8 cellular contexts compared by ENCODE assay signal in the genomic region with DNA sequence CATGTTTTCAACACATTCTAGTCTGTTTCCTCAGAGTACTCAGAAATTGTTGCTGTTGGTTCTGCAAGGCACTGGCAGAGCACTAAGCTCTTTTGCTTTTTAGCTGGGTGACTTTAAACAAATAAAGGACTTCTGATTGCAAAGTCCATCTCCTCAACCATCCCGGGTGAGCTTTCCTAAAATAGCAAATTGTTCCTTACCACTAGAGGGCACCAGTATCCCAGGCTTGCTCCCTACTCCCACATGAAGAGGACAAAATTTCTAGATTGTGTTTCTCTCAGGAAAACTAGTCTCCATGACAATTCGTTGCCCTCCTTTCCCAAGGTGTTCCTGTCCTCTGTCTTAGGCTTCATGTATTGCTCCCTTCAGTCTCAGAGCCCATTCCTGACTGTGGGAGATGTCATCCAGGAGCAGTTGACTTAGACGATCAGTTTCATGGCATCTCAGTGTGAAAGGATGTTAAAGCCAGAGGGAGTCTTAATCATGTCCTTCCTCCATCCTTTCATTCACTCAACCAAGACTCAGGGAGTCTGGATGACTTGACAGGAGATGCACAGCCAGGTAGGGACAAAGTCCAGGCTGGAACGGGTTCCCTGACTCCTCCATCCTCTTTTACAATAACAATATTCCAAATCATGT. TPM values are rescaled to one million over a fixed set of nuclear protein-coding genes. Genes with fewer than 3 reads are reported as not detected.
DNase-seq lines count a peak whose midpoint lies in the region; ATAC-seq and TF ChIP-seq lines count a peak whose summit lies in the region.

No MANE protein-coding gene starts in this region.

- no peaks in the 10 kb centered on the region for H3K9me2 ChIP-seq in GM23248 (ENCODE audit: insufficient read depth)

- ATAC-seq in HG03095 (IDR thresholded peaks at IDR 0.05; ENCODE audit: unreplicated experiment) (no peak), GM18861 (IDR thresholded peaks at IDR 0.05; ENCODE audit: unreplicated experiment) (no peak), HG03342 (IDR thresholded peaks at IDR 0.05; ENCODE audit: unreplicated experiment) (no peak)

- no peaks in the 10 kb centered on the region for H3K4me1 ChIP-seq in GM23248 (ENCODE audit: insufficient read depth)
- H3K4me1 ChIP-seq in Peyer's patch = no peaks in the 10 kb centered on the region

- TF ChIP-seq CTCF in C4-2B (conservative IDR thresholded peaks at IDR 0.05) (peak; percentile 93), Peyer's patch (IDR thresholded peaks at IDR 0.05) (peak; percentile 18 to 78 (median 60)), fibroblast of the aortic adventitia (IDR thresholded peaks at IDR 0.05; ENCODE audit: insufficient read depth, low read length) (peak; percentile 87)

- TF ChIP-seq POLR2A in Peyer's patch (IDR thresholded peaks at IDR 0.05) = no peak

- DNase-seq in GM23248 (peak; percentile 56), Peyer's patch (peak in 1 of 3 donors; percentile 58), fibroblast of the aortic adventitia (ENCODE audit: low read depth) (peak; percentile 56), pons (ENCODE audit: low spot score) (peak; percentile 74)

- H3K27me3 ChIP-seq in GM23248 (replicated peaks; ENCODE audit: insufficient read depth) (0 out of 2 replicates have a peak, but pooled peaks cover 14% of the 10 kb centered on the region), Peyer's patch (no peaks in the 10 kb centered on the region)

- 18 to 21% methylated on average over 4 of the region's 4 CpGs for WGBS in GM23248 (ENCODE audit: low coverage in 1 of 2, low lambda C conversion rate in 2 of 2, missing lambda C conversion rate in 2 of 2), 2 experiments

- in situ Hi-C loops in GM23248 (cut with MboI) = no loop called here

- no peaks in the 10 kb centered on the region for H3F3A ChIP-seq in GM23248 (ENCODE audit: insufficient read depth)

- H3K36me3 ChIP-seq in GM23248 (ENCODE audit: low read depth) (no peaks in the 10 kb centered on the region), Peyer's patch (no peaks in the 10 kb centered on the region)

- H3K4me2 ChIP-seq in GM23248 (ENCODE audit: unreplicated experiment) = no peak overlapping the region

- no peaks in the 10 kb centered on the region for H3K79me2 ChIP-seq in GM23248 (ENCODE audit: insufficient read depth)

- no peak overlapping the region for H3K9ac ChIP-seq in GM23248

- H4K20me1 ChIP-seq in GM23248 (ENCODE audit: insufficient read depth) = no peaks in the 10 kb centered on the region

- H3K27ac ChIP-seq in C4-2B = no peak overlapping the region
- H3K27ac ChIP-seq in GM23248 = no peak overlapping the region
- no peak overlapping the region for H3K27ac ChIP-seq in Peyer's patch

- no peak overlapping the region for H3K4me3 ChIP-seq in GM23248
- no peak overlapping the region for H3K4me3 ChIP-seq in Peyer's patch
- H3K4me3 ChIP-seq in fibroblast of the aortic adventitia (ENCODE audit: low read depth, low read length) = no peak overlapping the region

- H3K9me3 ChIP-seq in GM23248 (ENCODE audit: low read depth) = no peaks in the 10 kb centered on the region
- H3K9me3 ChIP-seq in Peyer's patch = no peaks in the 10 kb centered on the region

- H2AFZ ChIP-seq in GM23248 = no peak overlapping the region

RNA-seq across cellular contexts. Expression of gene OPALIN, which starts 23.8 kb away (rescaled TPM):
- total RNA-seq in GM23248 (2014; rRNA removed; shearing (Covaris generic)) = not detected in 2 replicates
- not detected in 2 replicates for polyA plus RNA-seq in GM23248 (2016; fragmentation: Nextera tagmentation; extraction: Ambion mirVana)
- not detected for total RNA-seq in Peyer's patch
- total RNA-seq in fibroblast of the aortic adventitia (ENCODE audit: low replicate concordance) = not detected in 2 replicates

RNA-seq across cellular contexts. Expression of gene DNTT, which starts 30.8 kb away (rescaled TPM):
- total RNA-seq in GM23248 (2014; rRNA removed; shearing (Covaris generic)) = not detected in 2 replicates
- polyA plus RNA-seq in GM23248 (2016; fragmentation: Nextera tagmentation; extraction: Ambion mirVana) = not detected in 2 replicates
- total RNA-seq in Peyer's patch = not detected
- not detected in 2 replicates for total RNA-seq in fibroblast of the aortic adventitia (ENCODE audit: low replicate concordance)
